In the genomic region with DNA sequence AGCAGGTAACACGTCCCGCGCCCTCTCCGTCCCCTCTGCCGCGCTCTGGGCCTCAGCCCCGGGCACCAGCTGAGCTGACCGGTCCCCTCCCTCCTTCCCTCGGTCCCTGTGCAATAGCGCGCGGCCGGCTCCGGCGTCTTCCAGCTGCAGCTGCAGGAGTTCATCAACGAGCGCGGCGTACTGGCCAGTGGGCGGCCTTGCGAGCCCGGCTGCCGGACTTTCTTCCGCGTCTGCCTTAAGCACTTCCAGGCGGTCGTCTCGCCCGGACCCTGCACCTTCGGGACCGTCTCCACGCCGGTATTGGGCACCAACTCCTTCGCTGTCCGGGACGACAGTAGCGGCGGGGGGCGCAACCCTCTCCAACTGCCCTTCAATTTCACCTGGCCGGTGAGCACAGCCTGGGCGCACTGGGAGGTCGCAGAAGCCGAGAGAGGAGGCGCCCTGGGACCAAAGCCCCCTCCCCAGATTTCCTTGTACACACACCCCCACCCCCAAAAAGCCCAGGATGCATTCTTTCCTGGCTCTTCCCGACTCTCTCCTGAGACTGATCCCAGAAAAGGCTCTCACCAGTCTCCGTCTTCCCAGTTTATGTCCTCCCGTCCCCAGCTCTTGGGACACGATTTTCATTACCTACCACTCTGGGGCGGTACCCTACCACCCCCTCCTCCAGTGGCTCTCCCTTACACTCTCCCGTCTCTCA, we compare ENCODE assay signal across 8 cellular contexts. TPM values are rescaled to one million over a fixed set of nuclear protein-coding genes. Genes with fewer than 3 reads are reported as not detected.
A peak's percentile ranks its signal among the peaks of the same experiment; 100 is the strongest.
DNase-seq lines count a peak whose midpoint lies in the region; ATAC-seq, FAIRE-seq and TF ChIP-seq lines count a peak whose summit lies in the region.

No MANE protein-coding gene starts in this region.

- no peaks in the 10 kb centered on the region for H3K36me3 ChIP-seq in CD4-positive, CD25-positive, alpha-beta regulatory T cell (ENCODE audit: control insufficient read depth, insufficient read depth, low read length)

- H3K27ac ChIP-seq in CD4-positive, CD25-positive, alpha-beta regulatory T cell (ENCODE audit: insufficient read depth, low read length, poor library complexity, severe bottlenecking) = no peak overlapping the region

- peaks cover 0 to 61% (median 29%) of the 10 kb centered on the region in 4 donors for H3K4me1 Mint-ChIP-seq in CD4-positive, CD25-positive, alpha-beta regulatory T cell
- peaks cover 58% of the 10 kb centered on the region in 2 donors for H3K4me1 Mint-ChIP-seq in immature natural killer cell
- H3K4me1 Mint-ChIP-seq in stimulated activated memory B cell treated with anti-CD40 and anti-IgM and Interleukin-4, amounts not matched to agents 10 μg/mL and 1 μg/mL and 100 μg/mL, for 72 hours = peaks cover 52% of the 10 kb centered on the region

- H3K9me3 Mint-ChIP-seq in CD4-positive, CD25-positive, alpha-beta regulatory T cell = peaks cover 0 to 5% (median 0%) of the 10 kb centered on the region in 7 donors
- no peaks in the 10 kb centered on the region for H3K9me3 Mint-ChIP-seq in immature natural killer cell
- no peaks in the 10 kb centered on the region for H3K9me3 Mint-ChIP-seq in stimulated activated memory B cell treated with anti-CD40 and anti-IgM and Interleukin-4, amounts not matched to agents 10 μg/mL and 1 μg/mL and 100 μg/mL, for 72 hours

- no peak overlapping the region for H3K27ac Mint-ChIP-seq in CD4-positive, CD25-positive, alpha-beta regulatory T cell
- no peak overlapping the region for H3K27ac Mint-ChIP-seq in immature natural killer cell
- H3K27ac Mint-ChIP-seq in stimulated activated memory B cell treated with anti-CD40 and anti-IgM and Interleukin-4, amounts not matched to agents 10 μg/mL and 1 μg/mL and 100 μg/mL, for 72 hours = no peak overlapping the region

- no peak for FAIRE-seq in frontal cortex (lab: Jason Lieb, UNC)

- DNase-seq in CD4-positive, CD25-positive, alpha-beta regulatory T cell = no peak
- peak; percentile 39 for DNase-seq in KBM-7
- no peak for DNase-seq in astrocyte of the cerebellum (ENCODE audit: low read depth)
- DNase-seq in immature natural killer cell = no peak
- DNase-seq in T-helper 9 cell = no peak
- DNase-seq in frontal cortex (ENCODE audit: low spot score in 2 of 2) = no peak

- no peaks in the 10 kb centered on the region for H3K9me3 ChIP-seq in CD4-positive, CD25-positive, alpha-beta regulatory T cell (ENCODE audit: control insufficient read depth in 2 of 2, low read length in 2 of 2)

- H3K4me3 Mint-ChIP-seq in CD4-positive, CD25-positive, alpha-beta regulatory T cell = peak overlapping the region; percentile 76 to 85 (median 80)
- H3K4me3 Mint-ChIP-seq in immature natural killer cell = peak overlapping the region; percentile 58 to 76 (median 69)
- peak overlapping the region; percentile 75 for H3K4me3 Mint-ChIP-seq in stimulated activated memory B cell treated with anti-CD40 and anti-IgM and Interleukin-4, amounts not matched to agents 10 μg/mL and 1 μg/mL and 100 μg/mL, for 72 hours

- in situ Hi-C loops in KBM-7 (cut with MboI; ENCODE audit: low pct_unique_long_range_greater_than_20kb, low sequenced_read_pairs) (no loop called here), astrocyte of the cerebellum (cut with HindIII; ENCODE audit: low sequenced_read_pairs) (no loop called here)

- peaks cover 13% of the 10 kb centered on the region for H3K27me3 ChIP-seq in CD4-positive, CD25-positive, alpha-beta regulatory T cell (ENCODE audit: control insufficient read depth, insufficient read depth, low read length)

- no peaks in the 10 kb centered on the region for H3K36me3 Mint-ChIP-seq in CD4-positive, CD25-positive, alpha-beta regulatory T cell
- H3K36me3 Mint-ChIP-seq in immature natural killer cell = peaks cover 0 to 4% (median 0%) of the 10 kb centered on the region in 3 donors
- H3K36me3 Mint-ChIP-seq in stimulated activated memory B cell treated with anti-CD40 and anti-IgM and Interleukin-4, amounts not matched to agents 10 μg/mL and 1 μg/mL and 100 μg/mL, for 72 hours = no peaks in the 10 kb centered on the region

- no peak for ATAC-seq in CD4-positive, CD25-positive, alpha-beta regulatory T cell (ENCODE audit: low read depth in 2 of 2)
- ATAC-seq in stimulated activated memory B cell treated with anti-CD40 and anti-IgM and Interleukin-4, amounts not matched to agents 10 μg/mL and 1 μg/mL and 100 μg/mL, for 72 hours = no peak
- ATAC-seq in HG02840 (IDR thresholded peaks at IDR 0.05; ENCODE audit: low FRiP score, unreplicated experiment) = no peak

- H3K27me3 Mint-ChIP-seq in CD4-positive, CD25-positive, alpha-beta regulatory T cell = peaks cover 81% of the 10 kb centered on the region
- H3K27me3 Mint-ChIP-seq in immature natural killer cell (ENCODE audit: low read depth in 3 of 3) = peaks cover 14 to 28% (median 24%) of the 10 kb centered on the region in 3 donors
- peaks cover 84% of the 10 kb centered on the region for H3K27me3 Mint-ChIP-seq in stimulated activated memory B cell treated with anti-CD40 and anti-IgM and Interleukin-4, amounts not matched to agents 10 μg/mL and 1 μg/mL and 100 μg/mL, for 72 hours

- no peak for TF ChIP-seq CTCF in astrocyte of the cerebellum (IDR thresholded peaks at IDR 0.05; ENCODE audit: low read depth, low read length, missing control alignments)

- peaks cover 57% of the 10 kb centered on the region for H3K4me1 ChIP-seq in CD4-positive, CD25-positive, alpha-beta regulatory T cell (ENCODE audit: control insufficient read depth, insufficient read depth, low read length, poor library complexity, severe bottlenecking)

- no peak overlapping the region for H3K4me3 ChIP-seq in CD4-positive, CD25-positive, alpha-beta regulatory T cell (ENCODE audit: low read depth, low read length)
- H3K4me3 ChIP-seq in astrocyte of the cerebellum (ENCODE audit: low read depth, low read length) = peak overlapping the region; percentile 30

RNA-seq across cellular contexts. Expression of gene DLL4, which starts 0.7 kb away (rescaled TPM):
- total RNA-seq in CD4-positive, CD25-positive, alpha-beta regulatory T cell = not detected
- not detected for polyA plus RNA-seq in CD4-positive, CD25-positive, alpha-beta regulatory T cell
- not detected for polyA plus RNA-seq in immature natural killer cell
- total RNA-seq in frontal cortex = 4.1 TPM

RNA-seq across cellular contexts. Expression of gene CHAC1, which starts 23.4 kb away (rescaled TPM):
- total RNA-seq in CD4-positive, CD25-positive, alpha-beta regulatory T cell = 0.64 TPM
- under 1 TPM in 2 of 4 donors, not detected in 2; 0.26 to 0.45 TPM for polyA plus RNA-seq in CD4-positive, CD25-positive, alpha-beta regulatory T cell
- polyA plus RNA-seq in immature natural killer cell = under 1 TPM in 1 of 3 donors, not detected in 2; 0.77 TPM
- 2.9 TPM for total RNA-seq in frontal cortex

RNA-seq across cellular contexts. Expression of gene VPS18, which starts 35.6 kb away (rescaled TPM):
- total RNA-seq in CD4-positive, CD25-positive, alpha-beta regulatory T cell = 26.4 TPM
- 10 to 100 TPM; 19.5 to 26.5 (median 22.4) TPM for polyA plus RNA-seq in CD4-positive, CD25-positive, alpha-beta regulatory T cell
- 10 to 100 TPM; 20.8 to 36.8 (median 35.3) TPM for polyA plus RNA-seq in immature natural killer cell
- total RNA-seq in frontal cortex = 29.8 TPM

RNA-seq across cellular contexts. Expression of gene RHOV, which starts 55.8 kb away (rescaled TPM):
- not detected for total RNA-seq in CD4-positive, CD25-positive, alpha-beta regulatory T cell
- polyA plus RNA-seq in CD4-positive, CD25-positive, alpha-beta regulatory T cell = under 1 TPM in 1 of 4 donors, not detected in 3; 0.09 TPM
- polyA plus RNA-seq in immature natural killer cell = not detected
- total RNA-seq in frontal cortex = 9.4 TPM
